In the genomic region with DNA sequence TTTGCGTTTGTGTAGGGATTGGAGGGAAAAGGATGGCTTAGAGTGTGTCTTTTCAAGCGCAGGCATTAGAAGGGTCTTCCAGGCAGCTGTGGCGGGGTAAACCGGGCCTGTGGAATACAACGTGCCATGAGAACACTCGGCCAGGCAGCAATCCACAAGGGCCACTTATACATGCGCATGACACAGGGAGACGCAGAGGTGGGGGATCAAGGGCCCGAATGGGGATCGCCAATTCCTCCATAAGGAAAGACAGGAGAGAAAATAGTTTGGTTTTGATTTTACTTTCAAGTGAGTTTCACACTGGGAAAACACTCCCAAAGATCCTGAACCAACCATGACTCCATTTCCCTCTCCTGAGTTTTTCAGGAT, we compare ENCODE assay signal across 21 cellular contexts.
"Had no signal": no experiment of that assay in that cellular context is flagged by ENCODE, and none has a peak within 500 bp of the region (broad histone marks: within the 10 kb centered on the region; RNA-seq: fewer than 3 reads in every experiment).

No MANE protein-coding gene starts in this region.

- H3K27me3 ChIP-seq: adrenal gland, ascending aorta, brain microvascular endothelial cell, sigmoid colon, thyroid gland had no signal

- H3K4me3 ChIP-seq: adrenal gland, ascending aorta, sigmoid colon, spleen, thyroid gland had no signal

- H3K36me3 ChIP-seq: adrenal gland, ascending aorta, brain microvascular endothelial cell, sigmoid colon, spleen, thyroid gland, WERI-Rb-1 had no signal

- ATAC-seq: activated T-cell treated with anti-CD3 and anti-CD28 coated beads, Interleukin-2, amount 50 U/mL, for 4 hours; esophagus mucosa had no signal

- H3K4me1 ChIP-seq: adrenal gland, ascending aorta, sigmoid colon had no signal

- DNase-seq: activated CD8-positive, alpha-beta memory T cell treated with anti-CD3 and anti-CD28 coated beads for 24 hours; activated CD8-positive, alpha-beta memory T cell treated with anti-CD3 and anti-CD28 coated beads, Interleukin-2, amount 50 U/mL, for 4 hours; activated naive CD4-positive, alpha-beta T cell; activated T-cell treated with anti-CD3 and anti-CD28 coated beads, Interleukin-2, amount 50 U/mL, for 4 hours; brain microvascular endothelial cell; central memory CD4-positive, alpha-beta T cell; effector memory CD4-positive, alpha-beta T cell; foreskin melanocyte; glutamatergic neuron; hypothalamus; posterior cingulate gyrus; sigmoid colon; spleen; stimulated activated CD4-positive, alpha-beta T cell treated with anti-CD3 and anti-CD28 coated beads, Interleukin-4, amount 100 ng/mL, for 1 hour; stimulated activated naive CD4-positive, alpha-beta T cell treated with Interleukin-2 at 50 U/mL for 16 hours; T-helper 1 cell; thyroid gland; WERI-Rb-1 had no signal

- H3K9me3 ChIP-seq: adrenal gland, ascending aorta, sigmoid colon, spleen, thyroid gland had no signal

- H3K27ac ChIP-seq: ascending aorta, brain microvascular endothelial cell, spleen, WERI-Rb-1 had no signal
